Comparison of ENCODE assay signal across 7 cellular contexts in genomic region chr1:11540773-11541160, GRCh38.
"Had no signal": no experiment of that assay in that cellular context is flagged by ENCODE, and none has a peak within 500 bp of the region (broad histone marks: within the 10 kb centered on the region; RNA-seq: fewer than 3 reads in every experiment).

No MANE protein-coding gene starts in this region.

- DNase-seq: GM23248, GOT3, H7, HFFc6 had no signal

- H3K4me3 ChIP-seq: GM23248, HAP-1 had no signal

- H3K9ac ChIP-seq: GM23248 had no signal

- H3K9me3 ChIP-seq: HAP-1 had no signal

- H2AFZ ChIP-seq: GM23248 had no signal

- ATAC-seq: HCT116 had no signal

- H3K27ac ChIP-seq: GM23248, HL-60 had no signal

- H3K4me1 ChIP-seq: HAP-1 had no signal

- H3K36me3 ChIP-seq: HAP-1 had no signal
